ENCODE assay signal across 8 cellular contexts in genomic region chr12:51678086-51678724, GRCh38.
DNase-seq lines count a peak whose midpoint lies in the region; ATAC-seq, FAIRE-seq and TF ChIP-seq lines count a peak whose summit lies in the region.

No MANE protein-coding gene starts in this region.

- POLR2A ChIA-PET in PC-3 (lab: Charles Lee; ENCODE audit: unreplicated experiment), result no interaction called here

- no peak for FAIRE-seq in urothelium cell line (lab: Jason Lieb, UNC)

- H3K36me3 ChIP-seq in PC-3 (ENCODE audit: low read depth, low read length), result no peaks in the 10 kb centered on the region
- H3K36me3 ChIP-seq in mammary epithelial cell (ENCODE audit: insufficient read depth, low read length), result no peaks in the 10 kb centered on the region
- H3K36me3 ChIP-seq in left lung, result no peaks in the 10 kb centered on the region

- DNase-seq in ELF-1 (ENCODE audit: low read depth, low spot score) (peak; percentile 45), HuH-7 (ENCODE audit: low spot score) (peak; percentile 59), PC-3 (peak; percentile 69), mammary epithelial cell (peak; percentile 31), left lung (no peak), urothelium cell line (ENCODE audit: low spot score) (peak; percentile 64)

- H3K4me2 ChIP-seq in PC-3 (ENCODE audit: low read length) (no peak overlapping the region), mammary epithelial cell (ENCODE audit: insufficient read depth, low read depth, low read length) (no peak overlapping the region)

- TF ChIP-seq CTCF in PC-3 (conservative IDR thresholded peaks at IDR 0.05; ENCODE audit: low read depth, low read length) (peak; percentile 88), mammary epithelial cell (conservative IDR thresholded peaks at IDR 0.05 in 1 of 2, IDR thresholded peaks at IDR 0.05 in 1 of 2; ENCODE audit: extremely low read depth in 1 of 2, insufficient read depth in 1 of 2, low read depth in 1 of 2, low read length in 2 of 2) (peak; percentile 90 to 93), left lung (IDR thresholded peaks at IDR 0.05) (peak; percentile 53 to 55)

- dilution Hi-C loops in mammary epithelial cell (cut with HindIII; ENCODE audit: low sequenced_read_pairs), result no loop called here

- CTCF ChIA-PET in PC-3 (lab: Charles Lee), result no interaction called here
- CTCF ChIA-PET in mammary epithelial cell (lab: Charles Lee; ENCODE audit: low non-redundant PET), result no interaction called here

- H2AFZ ChIP-seq in PC-3 (ENCODE audit: low read length), result no peak overlapping the region
- H2AFZ ChIP-seq in mammary epithelial cell (ENCODE audit: low read depth, low read length), result no peak overlapping the region

- H3F3A ChIP-seq in PC-3 (ENCODE audit: low read length, unreplicated experiment), result no peaks in the 10 kb centered on the region

- 25% methylated on average over 5 of the region's 5 CpGs for WGBS in mammary epithelial cell (ENCODE audit: low coverage, missing lambda C conversion rate)

- in situ Hi-C loops in mammary epithelial cell (cut with MboI; ENCODE audit: low sequenced_read_pairs in 2 of 2), result no loop called here

- H3K9ac ChIP-seq in PC-3 (ENCODE audit: low read length), result no peak overlapping the region
- no peak overlapping the region for H3K9ac ChIP-seq in mammary epithelial cell (ENCODE audit: insufficient read depth, low read length)

- intact Hi-C loops in PC-3 (cut with micrococcal nuclease), result loop anchor here (1.0 to 2.0 kb wide), 3 partner anchors 89 to 257 kb away; no protein-coding TSS in a partner anchor
- intact Hi-C loops in mammary epithelial cell (cut with micrococcal nuclease), result loop anchor here (1.0 to 2.0 kb wide), 4 partner anchors 88 to 257 kb away; no protein-coding TSS in a partner anchor
- intact Hi-C loops in left lung (cut with DNase I), result no loop called here

- no peaks in the 10 kb centered on the region for H3K27me3 ChIP-seq in PC-3 (ENCODE audit: low read length)
- no peaks in the 10 kb centered on the region for H3K27me3 ChIP-seq in mammary epithelial cell (ENCODE audit: insufficient read depth, low read length)
- H3K27me3 ChIP-seq in left lung, result no peaks in the 10 kb centered on the region

- ATAC-seq in PC-3, result peak; percentile 97
- ATAC-seq in left lung, result peak; percentile 93
- ATAC-seq in GM21737 (IDR thresholded peaks at IDR 0.05; ENCODE audit: unreplicated experiment), result no peak
- ATAC-seq in HG02763 (IDR thresholded peaks at IDR 0.05; ENCODE audit: unreplicated experiment), result no peak

- H3K79me2 ChIP-seq in PC-3 (ENCODE audit: low read length), result no peaks in the 10 kb centered on the region
- H3K79me2 ChIP-seq in mammary epithelial cell (ENCODE audit: insufficient read depth, low read length), result no peaks in the 10 kb centered on the region

- H3K4me3 ChIP-seq in PC-3 (ENCODE audit: low read length) (no peak overlapping the region), mammary epithelial cell (replicated peaks in 1 of 3; ENCODE audit: insufficient read depth in 1 of 3, low read depth in 2 of 3, low read length in 3 of 3) (no peak overlapping the region), left lung (no peak overlapping the region)

- H3K9me3 ChIP-seq in PC-3 (ENCODE audit: low read length), result no peaks in the 10 kb centered on the region
- H3K9me3 ChIP-seq in mammary epithelial cell (replicated peaks; ENCODE audit: insufficient read depth, low read length), result no peaks in the 10 kb centered on the region
- H3K9me3 ChIP-seq in left lung, result no peaks in the 10 kb centered on the region

- H3K9me2 ChIP-seq in PC-3 (replicated peaks; ENCODE audit: low read length), result no peaks in the 10 kb centered on the region

- no peak overlapping the region for H3K27ac ChIP-seq in PC-3 (ENCODE audit: low read length)
- no peak overlapping the region for H3K27ac ChIP-seq in mammary epithelial cell (ENCODE audit: insufficient read depth, low read depth, low read length)
- no peak overlapping the region for H3K27ac ChIP-seq in left lung

- H3K4me1 ChIP-seq in PC-3 (ENCODE audit: insufficient read depth, low read length), result peaks cover 7% of the 10 kb centered on the region
- peaks cover 1% of the 10 kb centered on the region for H3K4me1 ChIP-seq in mammary epithelial cell (ENCODE audit: insufficient read depth, low read length)
- H3K4me1 ChIP-seq in left lung, result no peaks in the 10 kb centered on the region

- BruUV-seq in PC-3 (replicated peaks; lab: Mats Ljungman, UMichigan) (no TSS peak), mammary epithelial cell (replicated peaks; lab: Mats Ljungman, UMichigan) (no TSS peak)

- H4K20me1 ChIP-seq in PC-3 (ENCODE audit: low read length), result no peaks in the 10 kb centered on the region
- no peaks in the 10 kb centered on the region for H4K20me1 ChIP-seq in mammary epithelial cell (ENCODE audit: insufficient read depth, low read length)

Comparison
In these comparisons a context has a peak if more than half of its experiments do, and no peak if none do; other contexts are left out.
1. DNase-seq: peak in ELF-1 (single experiment), HuH-7 (single experiment), PC-3 (single experiment), mammary epithelial cell (single experiment) and urothelium cell line (single experiment); none in left lung (0 of 2).
2. ATAC-seq: peak in PC-3 (single experiment) and left lung (single experiment); none in GM21737 (single experiment) and HG02763 (single experiment).
3. intact Hi-C loops: an anchor here in PC-3 (1.0 to 2.0 kb wide) and mammary epithelial cell (1.0 to 2.0 kb wide); none called in left lung.
4. Peak in every context shown above with its lines, with median percentiles within 50 percentile points of each other: CTCF ChIP-seq.